Comparison of ENCODE assay signal across 20 cellular contexts in the genomic region with DNA sequence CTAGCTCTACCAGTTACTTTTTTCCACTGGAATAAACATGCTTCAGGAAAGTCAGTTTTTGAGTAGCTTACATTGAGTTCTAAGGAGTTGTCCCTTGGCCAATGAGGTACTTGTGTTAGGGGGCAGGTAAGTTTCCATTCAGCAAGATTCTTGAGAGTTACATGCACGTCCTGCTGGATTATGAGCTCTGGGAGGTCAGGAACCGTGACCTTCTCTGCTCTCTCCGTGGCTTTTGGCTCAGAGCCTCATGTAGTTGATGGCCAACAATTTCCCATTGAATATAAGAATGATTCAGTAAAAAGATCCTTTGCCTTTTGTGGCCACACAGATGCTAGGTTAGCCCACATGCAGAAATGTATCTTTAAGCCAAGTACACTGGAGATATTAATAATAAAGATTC.
DNase-seq lines count a peak whose midpoint lies in the region; ATAC-seq and TF ChIP-seq lines count a peak whose summit lies in the region.
"Had no signal": no experiment of that assay in that cellular context is flagged by ENCODE, and none has a peak within 500 bp of the region (broad histone marks: within the 10 kb centered on the region; RNA-seq: fewer than 3 reads in every experiment).

No MANE protein-coding gene starts in this region.

- no peak overlapping the region for H3K4me3 ChIP-seq in left lung
- H3K4me3 ChIP-seq: GM23338, K562, PC-9, SJCRH30 had no signal

- peak; percentile 2 for DNase-seq in DMS79 treated with DMSO at 0.1 percent for 48 hours (lab: John Stamatoyannopoulos, UW)
- no peak for DNase-seq in DMS79 (lab: John Stamatoyannopoulos, UW)
- peak; percentile 10 for DNase-seq in ACHN
- DNase-seq in NCI-H146 treated with DMSO at 0.1 percent for 48 hours (lab: John Stamatoyannopoulos, UW; ENCODE audit: unreplicated experiment), result peak; percentile 27
- DNase-seq in left lung, result no peak
- DNase-seq in activated gamma-delta T cell (lab: John Stamatoyannopoulos, UW), result no peak
- DNase-seq in activated CD4-positive, alpha-beta T cell treated with anti-CD3 and anti-CD28 coated beads, Interleukin-2, amount 50 U/mL, for 48 hours, result no peak
- DNase-seq: 8988T; BE2C; Caco-2; CD4-positive, alpha-beta T cell; MV-4-11; NCI-H1417 treated with DMSO at 0.1 percent for 48 hours; NCI-H446 treated with DMSO at 0.1 percent for 48 hours; NCI-H82; PC-9 had no signal

- no peaks in the 10 kb centered on the region for H3K36me3 ChIP-seq in left lung
- H3K36me3 ChIP-seq: BE2C, SJCRH30 had no signal

- TF ChIP-seq CTCF in left lung (IDR thresholded peaks at IDR 0.05), result no peak

- ATAC-seq in left lung (peak; percentile 47), HG03039 (IDR thresholded peaks at IDR 0.05; ENCODE audit: unreplicated experiment) (no peak)
- ATAC-seq: GM23338, K562 had no signal

- H3K4me1 ChIP-seq in left lung, result no peaks in the 10 kb centered on the region
- H3K4me1 ChIP-seq: BE2C, Caco-2 had no signal

- intact Hi-C loops in left lung (cut with DNase I), result no loop called here

- peaks cover 0 to 5% of the 10 kb centered on the region in 2 donors for H3K27me3 ChIP-seq in left lung
- H3K27me3 ChIP-seq: SJCRH30 had no signal

- in situ Hi-C loops in ACHN (cut with HindIII; ENCODE audit: low pct_ligation_motif_present, low pct_unique_long_range_greater_than_20kb, low sequenced_read_pairs), result no loop called here

- no peaks in the 10 kb centered on the region for H3K9me3 ChIP-seq in left lung
- H3K9me3 ChIP-seq: BE2C, Caco-2, SJCRH30 had no signal

- H3K27ac ChIP-seq in left lung, result no peak overlapping the region
- H3K27ac ChIP-seq: PC-9, SJCRH30 had no signal

Comparison
In these comparisons a context has a peak if more than half of its experiments do, and no peak if none do; other contexts are left out.
1. DNase-seq: peak in DMS79 treated with DMSO at 0.1 percent for 48 hours (single experiment), ACHN (single experiment) and NCI-H146 treated with DMSO at 0.1 percent for 48 hours (single experiment); none in DMS79 (single experiment), left lung (0 of 2), activated gamma-delta T cell (single experiment) and activated CD4-positive, alpha-beta T cell treated with anti-CD3 and anti-CD28 coated beads, Interleukin-2, amount 50 U/mL, for 48 hours (0 of 2).